In genomic region chr9:136136127-136136445, GRCh38 we compare ENCODE assay signal across 7 cellular contexts.
"Had no signal": no experiment of that assay in that cellular context is flagged by ENCODE, and none has a peak within 500 bp of the region (broad histone marks: within the 10 kb centered on the region; RNA-seq: fewer than 3 reads in every experiment).

No MANE protein-coding gene starts in this region.

- H3K9me3 Mint-ChIP-seq: HFFc6, IgD-negative memory B cell had no signal

- DNase-seq: GM23248, GOT3, HCEC 1CT, HFFc6, KBM-7 had no signal

- H3K27ac Mint-ChIP-seq: HFFc6, IgD-negative memory B cell had no signal

- H3K27ac ChIP-seq: GM23248, HL-60 had no signal

- H3K4me3 ChIP-seq: GM23248 had no signal

- H3K4me3 Mint-ChIP-seq: HFFc6, IgD-negative memory B cell had no signal
